ENCODE assay signal across 28 cellular contexts in the genomic region with DNA sequence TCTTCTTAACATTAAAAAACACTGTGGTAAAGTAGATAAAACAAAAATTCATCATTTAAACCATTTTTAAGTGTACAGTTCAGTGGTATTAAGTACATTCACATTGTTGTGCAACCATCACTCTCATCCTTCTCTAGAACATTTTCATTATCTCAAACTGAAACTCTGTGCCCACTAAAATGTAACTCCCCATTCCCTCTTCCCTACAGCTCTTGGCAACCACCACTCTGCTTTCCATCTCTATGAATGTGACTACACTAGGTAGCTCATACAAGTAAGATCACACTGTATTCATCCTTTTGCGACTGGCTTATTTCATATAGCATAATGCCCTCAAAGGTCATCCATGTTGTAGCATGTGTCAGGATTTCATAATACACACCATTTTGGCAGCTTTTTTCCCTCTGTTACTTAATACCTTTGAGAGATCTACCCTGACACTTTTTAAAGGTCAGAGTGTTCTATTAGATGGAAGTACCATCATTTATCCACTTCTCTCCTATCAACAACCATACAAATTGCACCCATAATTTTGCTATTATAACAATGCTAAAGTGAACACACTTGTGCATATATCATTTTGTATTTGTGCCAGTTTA.
"Had no signal": no experiment of that assay in that cellular context is flagged by ENCODE, and none has a peak within 500 bp of the region (broad histone marks: within the 10 kb centered on the region; RNA-seq: fewer than 3 reads in every experiment).

No MANE protein-coding gene starts in this region.

- H3K4me3 ChIP-seq: body of pancreas, cardiac muscle cell, heart right ventricle, left lung, mucosa of descending colon, right lobe of liver, SK-N-MC, skin epidermis, tibial nerve had no signal

- H3K4me1 ChIP-seq: body of pancreas, right lobe of liver had no signal

- DNase-seq: activated CD4-positive, alpha-beta memory T cell treated with anti-CD3 and anti-CD28 coated beads for 36 hours; activated CD4-positive, alpha-beta T cell treated with anti-CD3 and anti-CD28 coated beads for 4 hours; activated CD8-positive, alpha-beta memory T cell treated with anti-CD3 and anti-CD28 coated beads, Interleukin-2, amount 50 U/mL, for 4 hours; activated gamma-delta T cell treated with Interleukin-2 at 50 U/mL for 16 hours; activated naive CD4-positive, alpha-beta T cell treated with anti-CD3 and anti-CD28 coated beads, Interleukin-2, amount 50 U/mL, for 16 hours; activated T-cell treated with anti-CD3 and anti-CD28 coated beads, Interleukin-2, amount 50 U/mL, for 1 hour; aorta; body of pancreas; cortex of kidney; effector memory CD8-positive, alpha-beta T cell; erythroblast; foreskin fibroblast; heart right ventricle; left lung; mucosa of descending colon; posterior cingulate gyrus; right lobe of liver; stimulated activated CD4-positive, alpha-beta T cell treated with anti-CD3 and anti-CD28 coated beads, Interleukin-12 subunit alpha, Interleukin-12 subunit beta, amount 100 ng/mL, for 4 hours; stimulated activated CD4-positive, alpha-beta T cell treated with anti-CD3 and anti-CD28 coated beads, Interleukin-4, amount 100 ng/mL, for 4 hours; stimulated activated CD8-positive, alpha-beta memory T cell treated with anti-CD3 and anti-CD28 coated beads, Interleukin-4, amount 100 ng/mL, for 48 hours had no signal

- H3K9me3 ChIP-seq: body of pancreas, heart right ventricle, left lung, mucosa of descending colon, right lobe of liver, tibial nerve had no signal

- H3K4me1 Mint-ChIP-seq: activated T-helper 17 cell treated with anti-CD3 and anti-CD28 coated beads, Interleukin-2, amount 50 U/mL, for 72 hours; stimulated activated memory B cell treated with anti-CD40 and anti-IgM and Interleukin-4, amounts not matched to agents 10 μg/mL and 1 μg/mL and 100 μg/mL, for 72 hours had no signal

- H3K9me3 Mint-ChIP-seq: activated CD4-positive, alpha-beta memory T cell treated with anti-CD3 and anti-CD28 coated beads for 36 hours; activated T-helper 17 cell treated with anti-CD3 and anti-CD28 coated beads, Interleukin-2, amount 50 U/mL, for 72 hours; effector memory CD8-positive, alpha-beta T cell; natural killer cell treated with Interleukin-12 subunit alpha and Interleukin-12 subunit beta and Interleukin-15 and Interleukin-18, amount 100 ng/mL, for 72 hours; stimulated activated memory B cell treated with anti-CD40 and anti-IgM and Interleukin-4, amounts not matched to agents 10 μg/mL and 1 μg/mL and 100 μg/mL, for 72 hours had no signal

- H3K36me3 Mint-ChIP-seq: activated CD4-positive, alpha-beta memory T cell treated with anti-CD3 and anti-CD28 coated beads for 36 hours; natural killer cell treated with Interleukin-12 subunit alpha and Interleukin-12 subunit beta and Interleukin-15 and Interleukin-18, amount 100 ng/mL, for 72 hours; stimulated activated memory B cell treated with anti-CD40 and anti-IgM and Interleukin-4, amounts not matched to agents 10 μg/mL and 1 μg/mL and 100 μg/mL, for 72 hours had no signal

- H3K36me3 ChIP-seq: cardiac muscle cell, heart right ventricle, left lung, right lobe of liver had no signal

- H3K27me3 ChIP-seq: body of pancreas, cardiac muscle cell, heart right ventricle, left lung, right lobe of liver, tibial nerve had no signal

- ATAC-seq: activated T-helper 17 cell treated with anti-CD3 and anti-CD28 coated beads, Interleukin-2, amount 50 U/mL, for 72 hours; body of pancreas; effector memory CD8-positive, alpha-beta T cell; left lung; mucosa of descending colon; natural killer cell treated with Interleukin-12 subunit alpha and Interleukin-12 subunit beta and Interleukin-15 and Interleukin-18, amount 100 ng/mL, for 72 hours; right lobe of liver; stimulated activated memory B cell treated with anti-CD40 and anti-IgM and Interleukin-4, amounts not matched to agents 10 μg/mL and 1 μg/mL and 100 μg/mL, for 72 hours had no signal

- H3K27me3 Mint-ChIP-seq: stimulated activated memory B cell treated with anti-CD40 and anti-IgM and Interleukin-4, amounts not matched to agents 10 μg/mL and 1 μg/mL and 100 μg/mL, for 72 hours had no signal

- H3K27ac ChIP-seq: body of pancreas, cardiac muscle cell, heart right ventricle, left lung, right lobe of liver, SK-N-MC, skin epidermis, tibial nerve, VCaP had no signal

- H3K4me3 Mint-ChIP-seq: activated CD4-positive, alpha-beta memory T cell treated with anti-CD3 and anti-CD28 coated beads for 36 hours; activated T-helper 17 cell treated with anti-CD3 and anti-CD28 coated beads, Interleukin-2, amount 50 U/mL, for 72 hours; effector memory CD8-positive, alpha-beta T cell; natural killer cell treated with Interleukin-12 subunit alpha and Interleukin-12 subunit beta and Interleukin-15 and Interleukin-18, amount 100 ng/mL, for 72 hours; stimulated activated memory B cell treated with anti-CD40 and anti-IgM and Interleukin-4, amounts not matched to agents 10 μg/mL and 1 μg/mL and 100 μg/mL, for 72 hours had no signal

- H3K27ac Mint-ChIP-seq: activated CD4-positive, alpha-beta memory T cell treated with anti-CD3 and anti-CD28 coated beads for 36 hours; activated T-helper 17 cell treated with anti-CD3 and anti-CD28 coated beads, Interleukin-2, amount 50 U/mL, for 72 hours; effector memory CD8-positive, alpha-beta T cell; natural killer cell treated with Interleukin-12 subunit alpha and Interleukin-12 subunit beta and Interleukin-15 and Interleukin-18, amount 100 ng/mL, for 72 hours; stimulated activated memory B cell treated with anti-CD40 and anti-IgM and Interleukin-4, amounts not matched to agents 10 μg/mL and 1 μg/mL and 100 μg/mL, for 72 hours had no signal
